ENCODE assay signal across 8 cellular contexts in the genomic region with DNA sequence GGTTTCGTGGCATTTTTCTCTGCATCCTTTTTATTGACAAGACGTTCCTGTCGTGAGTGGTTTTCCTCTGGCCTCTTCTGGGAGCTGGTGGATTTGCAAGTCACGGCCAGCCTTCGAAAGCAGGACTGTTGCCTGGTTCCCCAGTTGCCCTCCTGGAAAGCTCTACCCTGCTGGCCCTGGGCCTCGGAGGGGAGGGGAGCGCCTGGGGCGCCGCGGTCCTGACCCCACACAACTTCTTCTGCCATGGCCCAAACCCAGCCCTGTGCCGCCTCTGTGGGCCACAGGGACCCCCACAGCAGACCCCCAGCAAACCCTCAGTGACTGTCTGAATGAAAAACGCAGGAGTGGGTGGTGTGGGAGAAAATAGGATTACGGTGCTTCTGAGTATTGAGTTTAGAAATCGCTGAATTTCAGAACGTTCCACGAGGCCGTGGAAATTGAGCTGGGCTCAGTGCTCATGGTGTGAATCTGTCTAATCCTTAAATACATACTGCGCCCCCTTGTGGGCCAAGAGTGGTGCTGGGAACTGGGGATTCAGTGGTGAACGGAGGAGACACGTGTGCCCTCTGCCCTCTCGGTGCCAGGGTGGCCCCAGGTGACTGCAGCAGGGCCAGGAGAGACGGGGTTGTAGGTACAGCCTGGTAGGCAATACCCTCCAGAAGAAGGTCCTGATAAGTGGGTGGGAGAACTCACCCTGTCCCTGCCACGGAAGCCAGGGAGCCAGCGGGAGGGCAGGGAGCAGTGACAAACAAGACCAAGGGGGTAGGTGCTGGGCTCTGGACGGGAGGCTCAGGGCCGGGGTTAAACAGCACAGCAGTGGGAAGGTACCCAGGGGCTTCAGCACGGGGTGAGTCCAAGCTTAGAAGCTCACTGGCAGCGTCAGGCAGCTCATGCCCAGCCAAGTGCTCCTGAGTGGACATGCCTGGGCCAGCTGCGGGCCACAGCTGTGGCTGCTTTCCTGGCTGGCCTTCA.
A peak's percentile ranks its signal among the peaks of the same experiment; 100 is the strongest.
DNase-seq lines count a peak whose midpoint lies in the region; ATAC-seq and TF ChIP-seq lines count a peak whose summit lies in the region.

No MANE protein-coding gene starts in this region.

- no peak overlapping the region for H3K4me3 ChIP-seq in HAP-1
- no peak overlapping the region for H3K4me3 ChIP-seq in epithelial cell of proximal tubule (ENCODE audit: low read depth, low read length)
- no peak overlapping the region for H3K4me3 ChIP-seq in naive thymus-derived CD4-positive, alpha-beta T cell (ENCODE audit: low read length)

- CTCF ChIA-PET in naive thymus-derived CD4-positive, alpha-beta T cell (lab: Charles Lee): interaction anchor here (1.1 to 1.8 kb wide), 6 partner anchors 9 to 277 kb away, joined by 3 to 7 read pairs (median 3); no protein-coding TSS in a partner anchor

- H3K4me3 Mint-ChIP-seq in naive thymus-derived CD4-positive, alpha-beta T cell: peak overlapping the region in 8 of 10 donors; percentile 34 to 69 (median 55)
- H3K4me3 Mint-ChIP-seq in stimulated activated memory B cell treated with anti-CD40 and anti-IgM and Interleukin-4, amounts not matched to agents 10 μg/mL and 1 μg/mL and 100 μg/mL, for 72 hours: no peak overlapping the region

- ATAC-seq in naive thymus-derived CD4-positive, alpha-beta T cell: peak; percentile 90
- peak; percentile 82 for ATAC-seq in stimulated activated memory B cell treated with anti-CD40 and anti-IgM and Interleukin-4, amounts not matched to agents 10 μg/mL and 1 μg/mL and 100 μg/mL, for 72 hours
- no peak for ATAC-seq in HG03565 (IDR thresholded peaks at IDR 0.05; ENCODE audit: unreplicated experiment)

- no peaks in the 10 kb centered on the region for H3K27me3 ChIP-seq in HAP-1 (ENCODE audit: low read depth)
- no peaks in the 10 kb centered on the region for H3K27me3 ChIP-seq in naive thymus-derived CD4-positive, alpha-beta T cell (ENCODE audit: control insufficient read depth in 2 of 2, insufficient read depth in 2 of 2, low read length in 2 of 2)

- in situ Hi-C loops in HAP-1 (cut with MboI; ENCODE audit: low sequenced_read_pairs): no loop called here

- H3K4me1 ChIP-seq in HAP-1: peaks cover 11% of the 10 kb centered on the region
- peaks cover 8 to 23% of the 10 kb centered on the region in 2 donors for H3K4me1 ChIP-seq in naive thymus-derived CD4-positive, alpha-beta T cell (ENCODE audit: control insufficient read depth in 2 of 2, insufficient read depth in 2 of 2, low read length in 2 of 2)

- intact Hi-C loops in naive thymus-derived CD4-positive, alpha-beta T cell (cut with micrococcal nuclease): loop anchor here in 1 of 2 donors (1.0 kb wide), 1 partner anchor 43 kb away; no protein-coding TSS in a partner anchor

- DNase-seq in AG20443 (ENCODE audit: low spot score) (peak; percentile 86), HAP-1 (ENCODE audit: low spot score in 2 of 2) (peak; percentile 59 to 90), NOMO-1 treated with dmso at 0.1 percent for 144 hours (lab: John Stamatoyannopoulos, UW; ENCODE audit: unreplicated experiment) (peak; percentile 43), epithelial cell of proximal tubule (ENCODE audit: low read depth) (no peak)
- peak; percentile 39 for DNase-seq in activated CD8-positive, alpha-beta memory T cell treated with anti-CD3 and anti-CD28 coated beads, Interleukin-2, amount 50 U/mL, for 24 hours (ENCODE audit: extremely low read depth)
- peak; percentile 42 to 76 (median 62) for DNase-seq in naive thymus-derived CD4-positive, alpha-beta T cell

- peaks cover 0 to 7% (median 4%) of the 10 kb centered on the region in 5 donors for H3K36me3 Mint-ChIP-seq in naive thymus-derived CD4-positive, alpha-beta T cell
- H3K36me3 Mint-ChIP-seq in stimulated activated memory B cell treated with anti-CD40 and anti-IgM and Interleukin-4, amounts not matched to agents 10 μg/mL and 1 μg/mL and 100 μg/mL, for 72 hours: peaks cover 3% of the 10 kb centered on the region

- no peaks in the 10 kb centered on the region for H3K9me3 ChIP-seq in HAP-1
- peaks cover 0 to 3% (median 0%) of the 10 kb centered on the region in 3 experiments for H3K9me3 ChIP-seq in naive thymus-derived CD4-positive, alpha-beta T cell (ENCODE audit: control insufficient read depth in 2 of 3, low read length in 3 of 3)

- no peaks in the 10 kb centered on the region for H3K36me3 ChIP-seq in HAP-1 (replicated peaks)
- H3K36me3 ChIP-seq in naive thymus-derived CD4-positive, alpha-beta T cell (ENCODE audit: control insufficient read depth in 2 of 3, insufficient read depth in 3 of 3, low read length in 3 of 3): no peaks in the 10 kb centered on the region

- no peak overlapping the region for H3K27ac ChIP-seq in naive thymus-derived CD4-positive, alpha-beta T cell (ENCODE audit: low read depth, low read length)

- POLR2A ChIA-PET in naive thymus-derived CD4-positive, alpha-beta T cell (lab: Charles Lee): interaction anchor here (0.8 kb wide), 1 partner anchor 9 kb away, joined by 3 read pairs; no protein-coding TSS in a partner anchor

- TF ChIP-seq CTCF in epithelial cell of proximal tubule (conservative IDR thresholded peaks at IDR 0.05; ENCODE audit: low read depth, low read length): peak; percentile 75

- H3K27me3 Mint-ChIP-seq in naive thymus-derived CD4-positive, alpha-beta T cell: peaks cover 0 to 4% (median 0%) of the 10 kb centered on the region in 5 donors
- peaks cover 29% of the 10 kb centered on the region for H3K27me3 Mint-ChIP-seq in stimulated activated memory B cell treated with anti-CD40 and anti-IgM and Interleukin-4, amounts not matched to agents 10 μg/mL and 1 μg/mL and 100 μg/mL, for 72 hours

- peaks cover 16 to 68% (median 61%) of the 10 kb centered on the region in 7 donors for H3K4me1 Mint-ChIP-seq in naive thymus-derived CD4-positive, alpha-beta T cell
- peaks cover 19% of the 10 kb centered on the region for H3K4me1 Mint-ChIP-seq in stimulated activated memory B cell treated with anti-CD40 and anti-IgM and Interleukin-4, amounts not matched to agents 10 μg/mL and 1 μg/mL and 100 μg/mL, for 72 hours

- peak overlapping the region; percentile 22 to 84 (median 73) for H3K27ac Mint-ChIP-seq in naive thymus-derived CD4-positive, alpha-beta T cell
- no peak overlapping the region for H3K27ac Mint-ChIP-seq in stimulated activated memory B cell treated with anti-CD40 and anti-IgM and Interleukin-4, amounts not matched to agents 10 μg/mL and 1 μg/mL and 100 μg/mL, for 72 hours

- H3K9me3 Mint-ChIP-seq in naive thymus-derived CD4-positive, alpha-beta T cell: peaks cover 0 to 16% (median 3%) of the 10 kb centered on the region in 11 donors
- peaks cover under 1% of the 10 kb centered on the region for H3K9me3 Mint-ChIP-seq in stimulated activated memory B cell treated with anti-CD40 and anti-IgM and Interleukin-4, amounts not matched to agents 10 μg/mL and 1 μg/mL and 100 μg/mL, for 72 hours
